In the genomic region with DNA sequence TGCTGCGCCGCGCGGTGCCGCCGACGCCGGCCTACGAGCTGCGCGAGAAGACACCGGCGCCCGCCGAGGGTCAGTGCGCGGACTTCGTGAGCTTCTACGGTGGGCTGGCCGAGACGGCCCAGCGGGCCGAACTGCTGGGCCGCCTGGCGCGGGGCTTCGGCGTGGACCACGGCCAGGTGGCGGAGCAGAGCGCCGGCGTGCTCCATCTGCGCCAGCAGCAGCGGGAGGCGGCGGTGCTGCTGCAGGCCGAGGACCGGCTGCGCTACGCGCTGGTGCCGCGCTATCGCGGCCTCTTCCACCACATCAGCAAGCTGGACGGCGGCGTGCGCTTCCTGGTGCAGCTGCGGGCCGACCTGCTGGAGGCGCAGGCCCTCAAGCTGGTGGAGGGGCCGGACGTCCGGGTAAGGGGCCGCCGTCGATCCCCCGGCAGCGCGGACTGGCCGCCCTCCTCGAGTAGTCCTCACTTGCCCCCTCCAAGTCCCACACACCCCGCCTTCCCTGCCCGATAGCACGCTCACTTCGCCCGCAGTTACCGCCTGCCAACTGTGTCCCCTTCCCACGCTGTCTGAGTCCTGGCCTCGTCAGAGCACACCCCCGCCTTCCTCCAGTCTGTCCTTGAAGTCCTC, we compare ENCODE assay signal across 8 cellular contexts. TPM values are rescaled to one million over a fixed set of nuclear protein-coding genes. Genes with fewer than 3 reads are reported as not detected.
DNase-seq lines count a peak whose midpoint lies in the region; ATAC-seq and TF ChIP-seq lines count a peak whose summit lies in the region.

No MANE protein-coding gene starts in this region.

- peaks cover 3 to 22% of the 10 kb centered on the region in 2 donors for H3K4me1 ChIP-seq in lung (ENCODE audit: control insufficient read depth in 2 of 2, insufficient read depth in 2 of 2, low read length in 2 of 2)

- no peak for TF ChIP-seq CTCF in lung (IDR thresholded peaks at IDR 0.05; ENCODE audit: control extremely low read depth, extremely low read depth)

- peak overlapping the region; percentile 83 for H3K4me3 ChIP-seq in lung

- H3K4me1 Mint-ChIP-seq in activated CD4-positive, alpha-beta T cell treated with anti-CD3 and anti-CD28 coated beads, Interleukin-2, amount 10 ng/mL, durations not matched to agents 24 days and 14 days: peaks cover 17% of the 10 kb centered on the region

- peaks cover 4% of the 10 kb centered on the region for H3K36me3 Mint-ChIP-seq in activated CD4-positive, alpha-beta T cell treated with anti-CD3 and anti-CD28 coated beads, Interleukin-2, amount 10 ng/mL, durations not matched to agents 24 days and 14 days (ENCODE audit: low read depth)

- peak overlapping the region; percentile 94 for H3K4me3 Mint-ChIP-seq in activated CD4-positive, alpha-beta T cell treated with anti-CD3 and anti-CD28 coated beads, Interleukin-2, amount 10 ng/mL, durations not matched to agents 24 days and 14 days

- H3K27ac Mint-ChIP-seq in activated CD4-positive, alpha-beta T cell treated with anti-CD3 and anti-CD28 coated beads, Interleukin-2, amount 10 ng/mL, durations not matched to agents 24 days and 14 days: peak overlapping the region; percentile 88

- in situ Hi-C loops in G401 (cut with HindIII; ENCODE audit: low sequenced_read_pairs): no loop called here

- peak; percentile 67 for ATAC-seq in GM21529 (IDR thresholded peaks at IDR 0.05; ENCODE audit: unreplicated experiment)
- ATAC-seq in lung (ENCODE audit: insufficient read depth, low FRiP score): peak; percentile 48

- DNase-seq in G401 (ENCODE audit: low spot score) (peak; percentile 33), HuH-7.5 (ENCODE audit: low spot score) (peak; percentile 67), dermis blood vessel endothelial cell (peak; percentile 74), lung (ENCODE audit: low spot score) (peak; percentile 32), NCI-H510A treated with DMSO at 0.1 percent for 48 hours (lab: John Stamatoyannopoulos, UW) (no peak)
- peak; percentile 83 for DNase-seq in activated CD4-positive, alpha-beta T cell treated with anti-CD3 and anti-CD28 coated beads, Interleukin-2, amount 10 ng/mL, durations not matched to agents 24 days and 14 days
- DNase-seq in stimulated activated CD8-positive, alpha-beta memory T cell treated with anti-CD3 and anti-CD28 coated beads, Interleukin-15, amount 100 ng/mL, for 4 hours (ENCODE audit: low read depth in 2 of 2): peak; percentile 32 to 50

- intact Hi-C loops in activated CD4-positive, alpha-beta T cell treated with anti-CD3 and anti-CD28 coated beads, Interleukin-2, amount 10 ng/mL, durations not matched to agents 24 days and 14 days (cut with micrococcal nuclease): loop anchor here (1.0 to 2.0 kb wide), 3 partner anchors 54 to 92 kb away; partner anchors contain the start of genes HSBP1 and OSGIN1

- peak overlapping the region; percentile 95 to 99 for H3K27ac ChIP-seq in lung (ENCODE audit: low read depth in 1 of 2, low read length in 1 of 2)

- H3K9me3 Mint-ChIP-seq in activated CD4-positive, alpha-beta T cell treated with anti-CD3 and anti-CD28 coated beads, Interleukin-2, amount 10 ng/mL, durations not matched to agents 24 days and 14 days: peaks cover 4% of the 10 kb centered on the region

- H3K27me3 Mint-ChIP-seq in activated CD4-positive, alpha-beta T cell treated with anti-CD3 and anti-CD28 coated beads, Interleukin-2, amount 10 ng/mL, durations not matched to agents 24 days and 14 days: peaks cover 11% of the 10 kb centered on the region

- 0 to 1% methylated on average over 66 to 73 of the region's 73 CpGs for WGBS in lung, 2 donors

- no peaks in the 10 kb centered on the region for H3K9me3 ChIP-seq in lung (ENCODE audit: control insufficient read depth in 2 of 2, insufficient read depth in 1 of 2, low read length in 1 of 2)

- H3K36me3 ChIP-seq in lung (ENCODE audit: control insufficient read depth in 2 of 2, insufficient read depth in 2 of 2, low read length in 2 of 2): peaks cover 0 to 2% of the 10 kb centered on the region in 2 donors

- no peaks in the 10 kb centered on the region for H3K27me3 ChIP-seq in lung (ENCODE audit: control insufficient read depth, insufficient read depth)

RNA-seq across cellular contexts. Expression of gene MLYCD, which starts 0.5 kb away (rescaled TPM):
- 2.8 and 3.6 TPM in 2 replicates for total RNA-seq in G401 (2014; rRNA removed; shearing (Covaris generic))
- 5.0 and 5.3 TPM in 2 replicates for total RNA-seq in activated CD4-positive, alpha-beta T cell treated with anti-CD3 and anti-CD28 coated beads, Interleukin-2, amount 10 ng/mL, durations not matched to agents 24 days and 14 days
- total RNA-seq in dermis blood vessel endothelial cell: 2.6 and 5.6 TPM in 2 replicates
- total RNA-seq in lung: 1 to 10 TPM; 6.0 to 9.1 TPM
- polyA plus RNA-seq in lung: 1 to 10 TPM; 2.0 to 3.7 TPM

RNA-seq across cellular contexts. Expression of gene OSGIN1, which starts 53.7 kb away (rescaled TPM):
- total RNA-seq in G401 (2014; rRNA removed; shearing (Covaris generic)): 11.0 and 14.5 TPM in 2 replicates
- total RNA-seq in activated CD4-positive, alpha-beta T cell treated with anti-CD3 and anti-CD28 coated beads, Interleukin-2, amount 10 ng/mL, durations not matched to agents 24 days and 14 days: 0.72 and 1.3 TPM in 2 replicates
- 0.68 and 1.4 TPM in 2 replicates for total RNA-seq in dermis blood vessel endothelial cell
- total RNA-seq in lung: 10 to 100 TPM in 1 of 2 donors, 1 to 10 TPM in 1; 1.5 to 17.0 TPM
- 10 to 100 TPM; 10.7 to 17.9 TPM for polyA plus RNA-seq in lung
